In genomic region chr3:106116733-106117489, GRCh38 we compare ENCODE assay signal across 16 cellular contexts.
DNase-seq lines count a peak whose midpoint lies in the region; ATAC-seq, FAIRE-seq and TF ChIP-seq lines count a peak whose summit lies in the region.
"Had no signal": no experiment of that assay in that cellular context is flagged by ENCODE, and none has a peak within 500 bp of the region (broad histone marks: within the 10 kb centered on the region; RNA-seq: fewer than 3 reads in every experiment).

No MANE protein-coding gene starts in this region.

- H3K4me3 Mint-ChIP-seq in activated T-cell treated with anti-CD3 and anti-CD28 coated beads, Interleukin-2, amount 50 U/mL, for 24 hours, result no peak overlapping the region
- H3K4me3 Mint-ChIP-seq in activated T-helper 1 cell treated with anti-CD3 and anti-CD28 coated beads, Interleukin-12 subunit alpha, Interleukin-12 subunit beta, Interleukin-2, Interleukin-4 antibody, amounts not matched to agents 30 ng/mL and 10 ng/mL and 1 ng/mL, durations not matched to agents 14 hours and 24 hours and 36 hours, result no peak overlapping the region
- H3K4me3 Mint-ChIP-seq in stimulated activated naive B cell treated with anti-CD40 and anti-IgM and Interleukin-4, amounts not matched to agents 10 μg/mL and 1 μg/mL and 100 μg/mL, for 72 hours, result no peak overlapping the region
- H3K4me3 Mint-ChIP-seq: CD14-positive monocyte; CD8-positive, alpha-beta T cell had no signal

- TF ChIP-seq CTCF in keratinocyte (optimal IDR thresholded peaks at IDR 0.05 in 1 of 3, IDR thresholded peaks at IDR 0.05 in 1 of 3, conservative IDR thresholded peaks at IDR 0.05 in 1 of 3; ENCODE audit: extremely low read depth in 1 of 3, insufficient read depth in 2 of 3, low read length in 3 of 3), result no peak
- TF ChIP-seq CTCF in psoas muscle (IDR thresholded peaks at IDR 0.05), result no peak

- H3K4me2 ChIP-seq in keratinocyte (ENCODE audit: control insufficient read depth, extremely low read depth, insufficient read depth, low read depth, low read length), result no peak overlapping the region

- peaks cover 4% of the 10 kb centered on the region for H3K9me3 Mint-ChIP-seq in activated T-cell treated with anti-CD3 and anti-CD28 coated beads, Interleukin-2, amount 50 U/mL, for 24 hours
- H3K9me3 Mint-ChIP-seq in activated T-helper 1 cell treated with anti-CD3 and anti-CD28 coated beads, Interleukin-12 subunit alpha, Interleukin-12 subunit beta, Interleukin-2, Interleukin-4 antibody, amounts not matched to agents 30 ng/mL and 10 ng/mL and 1 ng/mL, durations not matched to agents 14 hours and 24 hours and 36 hours, result peaks cover 36% of the 10 kb centered on the region
- H3K9me3 Mint-ChIP-seq in stimulated activated naive B cell treated with anti-CD40 and anti-IgM and Interleukin-4, amounts not matched to agents 10 μg/mL and 1 μg/mL and 100 μg/mL, for 72 hours, result peaks cover 0 to 1% of the 10 kb centered on the region in 2 donors
- H3K9me3 Mint-ChIP-seq: CD8-positive, alpha-beta T cell had no signal

- no peaks in the 10 kb centered on the region for H3K36me3 ChIP-seq in keratinocyte (ENCODE audit: control insufficient read depth in 2 of 2, extremely low read depth in 1 of 2, insufficient read depth in 2 of 2, low read length in 2 of 2)
- no peaks in the 10 kb centered on the region for H3K36me3 ChIP-seq in psoas muscle (ENCODE audit: insufficient read depth in 1 of 2, low read depth in 1 of 2)

- H3K9me1 ChIP-seq in keratinocyte (ENCODE audit: control insufficient read depth, extremely low read depth, insufficient read depth, low read length), result no peaks in the 10 kb centered on the region

- H3K27me3 Mint-ChIP-seq in activated T-cell treated with anti-CD3 and anti-CD28 coated beads, Interleukin-2, amount 50 U/mL, for 24 hours, result no peaks in the 10 kb centered on the region
- no peaks in the 10 kb centered on the region for H3K27me3 Mint-ChIP-seq in activated T-helper 1 cell treated with anti-CD3 and anti-CD28 coated beads, Interleukin-12 subunit alpha, Interleukin-12 subunit beta, Interleukin-2, Interleukin-4 antibody, amounts not matched to agents 30 ng/mL and 10 ng/mL and 1 ng/mL, durations not matched to agents 14 hours and 24 hours and 36 hours (ENCODE audit: insufficient read depth)
- H3K27me3 Mint-ChIP-seq in stimulated activated naive B cell treated with anti-CD40 and anti-IgM and Interleukin-4, amounts not matched to agents 10 μg/mL and 1 μg/mL and 100 μg/mL, for 72 hours, result no peaks in the 10 kb centered on the region

- peak overlapping the region; percentile 6 for H3K9ac ChIP-seq in keratinocyte (ENCODE audit: control insufficient read depth, extremely low read depth, insufficient read depth, low read length)

- FAIRE-seq in keratinocyte (lab: Jason Lieb, UNC), result no peak
- FAIRE-seq: GM12892, H54 had no signal

- no peaks in the 10 kb centered on the region for H3K79me2 ChIP-seq in keratinocyte (ENCODE audit: control insufficient read depth, insufficient read depth, low read length)

- H3K4me3 ChIP-seq in keratinocyte (ENCODE audit: control insufficient read depth in 2 of 3, extremely low read depth in 1 of 3, insufficient read depth in 2 of 3, low read depth in 1 of 3, low read length in 3 of 3) (no peak overlapping the region), psoas muscle (no peak overlapping the region)

- WGBS in psoas muscle, 3 donors, result 87 to 95% (median 93%) methylated on average over 7 of the region's 7 CpGs

- peak overlapping the region; percentile 33 for H3K27ac Mint-ChIP-seq in activated T-cell treated with anti-CD3 and anti-CD28 coated beads, Interleukin-2, amount 50 U/mL, for 24 hours
- peak overlapping the region; percentile 23 for H3K27ac Mint-ChIP-seq in activated T-helper 1 cell treated with anti-CD3 and anti-CD28 coated beads, Interleukin-12 subunit alpha, Interleukin-12 subunit beta, Interleukin-2, Interleukin-4 antibody, amounts not matched to agents 30 ng/mL and 10 ng/mL and 1 ng/mL, durations not matched to agents 14 hours and 24 hours and 36 hours
- H3K27ac Mint-ChIP-seq in stimulated activated naive B cell treated with anti-CD40 and anti-IgM and Interleukin-4, amounts not matched to agents 10 μg/mL and 1 μg/mL and 100 μg/mL, for 72 hours, result peak overlapping the region; percentile 42
- H3K27ac Mint-ChIP-seq: CD14-positive monocyte; CD8-positive, alpha-beta T cell had no signal

- H3K4me1 ChIP-seq in keratinocyte (ENCODE audit: control insufficient read depth, extremely low read depth, insufficient read depth, low read length) (peaks cover 16% of the 10 kb centered on the region), psoas muscle (no peaks in the 10 kb centered on the region)

- H3K27me3 ChIP-seq in keratinocyte (ENCODE audit: control insufficient read depth, extremely low read depth, insufficient read depth, low read length) (no peaks in the 10 kb centered on the region), psoas muscle (ENCODE audit: insufficient read depth in 3 of 3, low read length in 2 of 3) (no peaks in the 10 kb centered on the region)

- dilution Hi-C loops in keratinocyte (cut with MboI; ENCODE audit: extremely low pct_ligation_motif_present, low sequenced_read_pairs), result no loop called here

- intact Hi-C loops in activated T-helper 1 cell treated with anti-CD3 and anti-CD28 coated beads, Interleukin-12 subunit alpha, Interleukin-12 subunit beta, Interleukin-2, Interleukin-4 antibody, amounts not matched to agents 30 ng/mL and 10 ng/mL and 1 ng/mL, durations not matched to agents 14 hours and 24 hours and 36 hours (cut with micrococcal nuclease), result loop anchor here (5.0 kb wide), 2 partner anchors 290 to 430 kb away; no protein-coding TSS in a partner anchor
- intact Hi-C loops in psoas muscle (cut with DNase I), result no loop called here

- no peak overlapping the region for H3K27ac ChIP-seq in keratinocyte (ENCODE audit: control insufficient read depth, insufficient read depth, low read length)
- H3K27ac ChIP-seq in psoas muscle, result no peak overlapping the region
- H3K27ac ChIP-seq: 22Rv1 had no signal

- H3K36me3 Mint-ChIP-seq in activated T-cell treated with anti-CD3 and anti-CD28 coated beads, Interleukin-2, amount 50 U/mL, for 24 hours (ENCODE audit: low read depth), result no peaks in the 10 kb centered on the region
- peaks cover 13% of the 10 kb centered on the region for H3K36me3 Mint-ChIP-seq in activated T-helper 1 cell treated with anti-CD3 and anti-CD28 coated beads, Interleukin-12 subunit alpha, Interleukin-12 subunit beta, Interleukin-2, Interleukin-4 antibody, amounts not matched to agents 30 ng/mL and 10 ng/mL and 1 ng/mL, durations not matched to agents 14 hours and 24 hours and 36 hours (ENCODE audit: low read depth)
- H3K36me3 Mint-ChIP-seq in stimulated activated naive B cell treated with anti-CD40 and anti-IgM and Interleukin-4, amounts not matched to agents 10 μg/mL and 1 μg/mL and 100 μg/mL, for 72 hours, result no peaks in the 10 kb centered on the region
- H3K36me3 Mint-ChIP-seq: CD14-positive monocyte; CD8-positive, alpha-beta T cell had no signal

- no peak for ATAC-seq in stimulated activated naive B cell treated with anti-CD40 and anti-IgM and Interleukin-4, amounts not matched to agents 10 μg/mL and 1 μg/mL and 100 μg/mL, for 72 hours (replicated peaks)
- no peak for ATAC-seq in psoas muscle
- ATAC-seq: CD8-positive, alpha-beta T cell had no signal

- H3K4me1 Mint-ChIP-seq in activated T-cell treated with anti-CD3 and anti-CD28 coated beads, Interleukin-2, amount 50 U/mL, for 24 hours (ENCODE audit: low read depth), result peaks cover 34% of the 10 kb centered on the region
- H3K4me1 Mint-ChIP-seq in activated T-helper 1 cell treated with anti-CD3 and anti-CD28 coated beads, Interleukin-12 subunit alpha, Interleukin-12 subunit beta, Interleukin-2, Interleukin-4 antibody, amounts not matched to agents 30 ng/mL and 10 ng/mL and 1 ng/mL, durations not matched to agents 14 hours and 24 hours and 36 hours (ENCODE audit: low read depth), result peaks cover 42% of the 10 kb centered on the region
- H3K4me1 Mint-ChIP-seq in stimulated activated naive B cell treated with anti-CD40 and anti-IgM and Interleukin-4, amounts not matched to agents 10 μg/mL and 1 μg/mL and 100 μg/mL, for 72 hours, result peaks cover 13 to 14% of the 10 kb centered on the region in 2 donors
- H3K4me1 Mint-ChIP-seq: CD14-positive monocyte had no signal

- H4K20me1 ChIP-seq in keratinocyte (ENCODE audit: control insufficient read depth, extremely low read depth, insufficient read depth, low read length), result no peaks in the 10 kb centered on the region

- no peak for DNase-seq in activated T-cell treated with anti-CD3 and anti-CD28 coated beads, Interleukin-2, amount 50 U/mL, for 24 hours
- no peak for DNase-seq in activated T-cell treated with anti-CD3 and anti-CD28 coated beads, Interleukin-2, amount 50 U/mL, for 1 hour
- DNase-seq in activated T-helper 1 cell treated with anti-CD3 and anti-CD28 coated beads, Interleukin-12 subunit alpha, Interleukin-12 subunit beta, Interleukin-2, Interleukin-4 antibody, amounts not matched to agents 30 ng/mL and 10 ng/mL and 1 ng/mL, durations not matched to agents 14 hours and 24 hours and 36 hours (ENCODE audit: low spot score), result no peak
- DNase-seq in keratinocyte (ENCODE audit: low read depth, low spot score) (no peak), psoas muscle (no peak), GM19240 (ENCODE audit: insufficient read length, low spot score) (no peak), NCI-H2171 treated with DMSO at 0.1 percent for 48 hours (lab: John Stamatoyannopoulos, UW) (no peak)
- DNase-seq in stimulated activated naive B cell treated with anti-CD40 and anti-IgM and Interleukin-4, amounts not matched to agents 10 μg/mL and 1 μg/mL and 100 μg/mL, for 72 hours, result no peak
- DNase-seq: Caco-2; CD8-positive, alpha-beta T cell; DND-41; GDM1 had no signal

- H2AFZ ChIP-seq in keratinocyte (ENCODE audit: control insufficient read depth, low read length), result no peak overlapping the region

- H3K9me3 ChIP-seq in keratinocyte (ENCODE audit: control insufficient read depth, low read depth, low read length), result no peaks in the 10 kb centered on the region
- H3K9me3 ChIP-seq in psoas muscle, result no peaks in the 10 kb centered on the region
- H3K9me3 ChIP-seq: Caco-2 had no signal
